Comparison of ENCODE assay signal across 10 cellular contexts in genomic region chr16:68298907-68299515, GRCh38. TPM values are rescaled to one million over a fixed set of nuclear protein-coding genes. Genes with fewer than 3 reads are reported as not detected.
DNase-seq lines count a peak whose midpoint lies in the region; ATAC-seq and TF ChIP-seq lines count a peak whose summit lies in the region.
"Had no signal": no experiment of that assay in that cellular context is flagged by ENCODE, and none has a peak within 500 bp of the region (broad histone marks: within the 10 kb centered on the region; RNA-seq: fewer than 3 reads in every experiment).

No MANE protein-coding gene starts in this region.

- H3K4me3 Mint-ChIP-seq in activated T-cell treated with anti-CD3 and anti-CD28 coated beads, Interleukin-2, amount 50 U/mL, for 72 hours = no peak overlapping the region
- H3K4me3 Mint-ChIP-seq in activated T-cell treated with anti-CD3 and anti-CD28 coated beads, Interleukin-2, amount 50 U/mL, for 4 hours = no peak overlapping the region

- H3K27me3 Mint-ChIP-seq in activated T-cell treated with anti-CD3 and anti-CD28 coated beads, Interleukin-2, amount 50 U/mL, for 72 hours (ENCODE audit: low read depth) = no peaks in the 10 kb centered on the region
- no peaks in the 10 kb centered on the region for H3K27me3 Mint-ChIP-seq in activated T-cell treated with anti-CD3 and anti-CD28 coated beads, Interleukin-2, amount 50 U/mL, for 4 hours (ENCODE audit: low read depth)

- ATAC-seq in activated T-cell treated with anti-CD3 and anti-CD28 coated beads, Interleukin-2, amount 50 U/mL, for 72 hours (replicated peaks in 1 of 2) = no peak
- ATAC-seq in activated T-cell treated with anti-CD3 and anti-CD28 coated beads, Interleukin-2, amount 50 U/mL, for 4 hours = no peak
- ATAC-seq in HG02763 (IDR thresholded peaks at IDR 0.05; ENCODE audit: unreplicated experiment) (no peak), HG03469 (IDR thresholded peaks at IDR 0.05; ENCODE audit: unreplicated experiment) (no peak), GM18873 (IDR thresholded peaks at IDR 0.05; ENCODE audit: low FRiP score, unreplicated experiment) (no peak)

- DNase-seq in activated T-cell treated with anti-CD3 and anti-CD28 coated beads, Interleukin-2, amount 50 U/mL, for 72 hours = no peak
- DNase-seq in activated T-cell treated with anti-CD3 and anti-CD28 coated beads, Interleukin-2, amount 50 U/mL, for 4 hours = no peak
- no peak for DNase-seq in breast epithelium (ENCODE audit: low spot score in 2 of 2)
- peak; percentile 15 for DNase-seq in kidney glomerular epithelial cell (lab: John Stamatoyannopoulos, UW)
- DNase-seq in ureter (ENCODE audit: low spot score) = peak; percentile 53

- TF ChIP-seq POLR2A in breast epithelium (IDR thresholded peaks at IDR 0.05) = no peak

- H3K9me3 ChIP-seq in breast epithelium = no peaks in the 10 kb centered on the region
- H3K9me3 ChIP-seq: BLaER1 treated with 17β-estradiol and CSF1 and Interleukin-3, amounts not matched to agents 10 nM and 100 nM had no signal

- H3K9me3 Mint-ChIP-seq in activated T-cell treated with anti-CD3 and anti-CD28 coated beads, Interleukin-2, amount 50 U/mL, for 72 hours = no peaks in the 10 kb centered on the region
- no peaks in the 10 kb centered on the region for H3K9me3 Mint-ChIP-seq in activated T-cell treated with anti-CD3 and anti-CD28 coated beads, Interleukin-2, amount 50 U/mL, for 4 hours

- peaks cover 9 to 48% of the 10 kb centered on the region in 2 donors for H3K36me3 Mint-ChIP-seq in activated T-cell treated with anti-CD3 and anti-CD28 coated beads, Interleukin-2, amount 50 U/mL, for 72 hours (ENCODE audit: insufficient read depth in 2 of 2)
- H3K36me3 Mint-ChIP-seq in activated T-cell treated with anti-CD3 and anti-CD28 coated beads, Interleukin-2, amount 50 U/mL, for 4 hours (ENCODE audit: insufficient read depth) = peaks cover 60% of the 10 kb centered on the region

- H3K27ac ChIP-seq in breast epithelium = peak overlapping the region; percentile 11 to 65
- H3K27ac ChIP-seq: BLaER1 treated with 17β-estradiol and CSF1 and Interleukin-3, amounts not matched to agents 10 nM and 100 nM; parathyroid adenoma had no signal

- no peaks in the 10 kb centered on the region for H3K27me3 ChIP-seq in breast epithelium
- H3K27me3 ChIP-seq: BLaER1 treated with 17β-estradiol and CSF1 and Interleukin-3, amounts not matched to agents 10 nM and 100 nM had no signal

- TF ChIP-seq CTCF in breast epithelium (IDR thresholded peaks at IDR 0.05) = no peak

- H3K4me3 ChIP-seq in breast epithelium = no peak overlapping the region
- H3K4me3 ChIP-seq: BLaER1 treated with 17β-estradiol and CSF1 and Interleukin-3, amounts not matched to agents 10 nM and 100 nM had no signal

- peak overlapping the region; percentile 93 for H3K27ac Mint-ChIP-seq in activated T-cell treated with anti-CD3 and anti-CD28 coated beads, Interleukin-2, amount 50 U/mL, for 72 hours

- intact Hi-C loops in breast epithelium (cut with DNase I; ENCODE audit: low total_unique reads) = no loop called here

- no peaks in the 10 kb centered on the region for H3K4me1 ChIP-seq in breast epithelium

- peaks cover 16% of the 10 kb centered on the region for H3K4me1 Mint-ChIP-seq in activated T-cell treated with anti-CD3 and anti-CD28 coated beads, Interleukin-2, amount 50 U/mL, for 72 hours (ENCODE audit: low read depth)
- peaks cover 6% of the 10 kb centered on the region for H3K4me1 Mint-ChIP-seq in activated T-cell treated with anti-CD3 and anti-CD28 coated beads, Interleukin-2, amount 50 U/mL, for 4 hours (ENCODE audit: low read depth)

- peaks cover 4% of the 10 kb centered on the region for H3K36me3 ChIP-seq in breast epithelium

RNA-seq across cellular contexts. Expression of gene SLC7A6OS, which starts 11.7 kb away (rescaled TPM):
- 10 to 100 TPM; 21.9 to 25.8 TPM for total RNA-seq in activated T-cell treated with anti-CD3 and anti-CD28 coated beads, Interleukin-2, amount 50 U/mL, for 72 hours
- total RNA-seq in activated T-cell treated with anti-CD3 and anti-CD28 coated beads, Interleukin-2, amount 50 U/mL, for 4 hours = 10 to 100 TPM; 19.0 to 27.6 (median 21.5) TPM
- 10 to 100 TPM; 16.4 to 18.6 (median 16.5) TPM for total RNA-seq in breast epithelium
- 23.4 TPM for total RNA-seq in ureter

RNA-seq across cellular contexts. Expression of gene PRMT7, which starts 11.8 kb away (rescaled TPM):
- 10 to 100 TPM; 71.2 to 75.9 TPM for total RNA-seq in activated T-cell treated with anti-CD3 and anti-CD28 coated beads, Interleukin-2, amount 50 U/mL, for 72 hours
- 10 to 100 TPM; 60.3 to 66.8 (median 63.0) TPM for total RNA-seq in activated T-cell treated with anti-CD3 and anti-CD28 coated beads, Interleukin-2, amount 50 U/mL, for 4 hours
- total RNA-seq in breast epithelium (10 to 100 TPM; 38.4 to 53.4 (median 41.0) TPM), ureter (64.7 TPM)

RNA-seq across cellular contexts. Expression of gene SLC7A6, which starts 34.7 kb away (rescaled TPM):
- total RNA-seq in activated T-cell treated with anti-CD3 and anti-CD28 coated beads, Interleukin-2, amount 50 U/mL, for 72 hours = 100 to 1,000 TPM in 1 of 2 donors, 10 to 100 TPM in 1; 99.8 to 131 TPM
- total RNA-seq in activated T-cell treated with anti-CD3 and anti-CD28 coated beads, Interleukin-2, amount 50 U/mL, for 4 hours = 100 to 1,000 TPM in 2 of 3 donors, 10 to 100 TPM in 1; 91.3 to 103 (median 103) TPM
- total RNA-seq in breast epithelium = 100 to 1,000 TPM in 1 of 3 donors, 10 to 100 TPM in 2; 43.2 to 284 (median 65.2) TPM
- total RNA-seq in ureter = 29.4 TPM

RNA-seq across cellular contexts. Expression of gene PLA2G15, which starts 53.8 kb away (rescaled TPM):
- total RNA-seq in activated T-cell treated with anti-CD3 and anti-CD28 coated beads, Interleukin-2, amount 50 U/mL, for 72 hours = 1 to 10 TPM; 6.1 to 7.6 TPM
- 10 to 100 TPM in 1 of 3 donors, 1 to 10 TPM in 2; 7.4 to 11.0 (median 7.9) TPM for total RNA-seq in activated T-cell treated with anti-CD3 and anti-CD28 coated beads, Interleukin-2, amount 50 U/mL, for 4 hours
- total RNA-seq in breast epithelium = 10 to 100 TPM; 15.4 to 34.7 (median 19.8) TPM
- 15.9 TPM for total RNA-seq in ureter

Comparison
In these comparisons a context has a peak if more than half of its experiments do, and no peak if none do; other contexts are left out.
1. DNase-seq: peak in kidney glomerular epithelial cell (single experiment) and ureter (single experiment); none in activated T-cell treated with anti-CD3 and anti-CD28 coated beads, Interleukin-2, amount 50 U/mL, for 72 hours (0 of 2), activated T-cell treated with anti-CD3 and anti-CD28 coated beads, Interleukin-2, amount 50 U/mL, for 4 hours (single experiment) and breast epithelium (0 of 2).